Comparison of ENCODE assay signal across 21 cellular contexts in genomic region chr1:34842952-34843371, GRCh38. TPM values are rescaled to one million over a fixed set of nuclear protein-coding genes. Genes with fewer than 3 reads are reported as not detected.
DNase-seq lines count a peak whose midpoint lies in the region; ATAC-seq and TF ChIP-seq lines count a peak whose summit lies in the region.
"Had no signal": no experiment of that assay in that cellular context is flagged by ENCODE, and none has a peak within 500 bp of the region (broad histone marks: within the 10 kb centered on the region; RNA-seq: fewer than 3 reads in every experiment).

No MANE protein-coding gene starts in this region.

- H3K9me3 Mint-ChIP-seq in mesothelial cell of epicardium: no peaks in the 10 kb centered on the region
- H3K9me3 Mint-ChIP-seq: CD14-positive monocyte had no signal

- H3K27ac ChIP-seq in cardiac muscle cell (peak overlapping the region; percentile 67), upper lobe of left lung (peak overlapping the region; percentile 64 to 88 (median 72))
- H3K27ac ChIP-seq: A549, colonic mucosa, Peyer's patch, tibial nerve had no signal

- H3K27me3 Mint-ChIP-seq in mesothelial cell of epicardium (ENCODE audit: low read depth): no peaks in the 10 kb centered on the region

- no peaks in the 10 kb centered on the region for H3K36me3 Mint-ChIP-seq in mesothelial cell of epicardium

- ATAC-seq in Right ventricle myocardium superior (ENCODE audit: poor library complexity): no peak
- no peak for ATAC-seq in upper lobe of left lung (ENCODE audit: low FRiP score in 2 of 2)
- ATAC-seq in HG02759 (IDR thresholded peaks at IDR 0.05; ENCODE audit: unreplicated experiment): no peak
- ATAC-seq: A549 had no signal

- DNase-seq in cardiac muscle cell (ENCODE audit: low read depth in 1 of 2, low spot score in 1 of 2) (no peak), Right ventricle myocardium superior (no peak), fibroblast of pulmonary artery (ENCODE audit: low read depth) (peak; percentile 39), lung microvascular endothelial cell (ENCODE audit: low read depth in 2 of 2) (peak; percentile 60 to 90), upper lobe of left lung (peak in 1 of 2 donors; percentile 20), mesothelial cell of epicardium (ENCODE audit: low spot score in 2 of 2, unreplicated experiment in 2 of 2) (no peak), GOT3 (lab: John Stamatoyannopoulos, UW) (no peak)
- DNase-seq: aorta; colonic mucosa; DMS79; esophagus squamous epithelium; NCI-H2081 treated with DMSO at 0.1 percent for 48 hours; NCI-H774; Peyer's patch; stimulated activated CD4-positive, alpha-beta T cell treated with anti-CD3 and anti-CD28 coated beads, Interleukin-4, amount 100 ng/mL, for 24 hours had no signal

- 46 to 55% methylated on average over 4 of the region's 4 CpGs for WGBS in upper lobe of left lung, 2 donors

- no peak overlapping the region for H3K27ac Mint-ChIP-seq in mesothelial cell of epicardium

- no peaks in the 10 kb centered on the region for H3K27me3 ChIP-seq in cardiac muscle cell
- no peaks in the 10 kb centered on the region for H3K27me3 ChIP-seq in upper lobe of left lung
- H3K27me3 ChIP-seq: colonic mucosa, esophagus squamous epithelium, Peyer's patch, tibial nerve had no signal

- TF ChIP-seq EP300 in upper lobe of left lung (IDR thresholded peaks at IDR 0.05): no peak

- H3K9me3 ChIP-seq in cardiac muscle cell (ENCODE audit: low read depth) (no peaks in the 10 kb centered on the region), upper lobe of left lung (no peaks in the 10 kb centered on the region)
- H3K9me3 ChIP-seq: A549, colonic mucosa, esophagus squamous epithelium, Peyer's patch, tibial nerve had no signal

- TF ChIP-seq CTCF in cardiac muscle cell (IDR thresholded peaks at IDR 0.05; ENCODE audit: low read depth, low read length): no peak
- TF ChIP-seq CTCF in fibroblast of pulmonary artery (IDR thresholded peaks at IDR 0.05; ENCODE audit: low read length, missing control alignments): no peak
- no peak for TF ChIP-seq CTCF in upper lobe of left lung (IDR thresholded peaks at IDR 0.05)
- no peak for TF ChIP-seq CTCF in mesothelial cell of epicardium (IDR thresholded peaks at IDR 0.05; ENCODE audit: unreplicated experiment)

- H3K4me3 ChIP-seq in cardiac muscle cell: no peak overlapping the region
- H3K4me3 ChIP-seq in fibroblast of pulmonary artery (replicated peaks; ENCODE audit: low read depth, low read length): no peak overlapping the region
- no peak overlapping the region for H3K4me3 ChIP-seq in upper lobe of left lung
- H3K4me3 ChIP-seq: A549, colonic mucosa, esophagus squamous epithelium, Peyer's patch, tibial nerve had no signal

- no peak for TF ChIP-seq POLR2A in upper lobe of left lung (IDR thresholded peaks at IDR 0.05)

- H3K4me1 ChIP-seq in cardiac muscle cell (ENCODE audit: low read depth) (peaks cover 24% of the 10 kb centered on the region), upper lobe of left lung (peaks cover 32 to 49% (median 37%) of the 10 kb centered on the region in 4 donors)
- H3K4me1 ChIP-seq: A549, colonic mucosa, Peyer's patch had no signal

- H3K4me1 Mint-ChIP-seq in mesothelial cell of epicardium: peaks cover 15% of the 10 kb centered on the region

- H3K4me3 Mint-ChIP-seq in mesothelial cell of epicardium: no peak overlapping the region
- H3K4me3 Mint-ChIP-seq: CD14-positive monocyte had no signal

- intact Hi-C loops in Right ventricle myocardium superior (cut with DNase I): no loop called here

- H3K36me3 ChIP-seq in cardiac muscle cell: no peaks in the 10 kb centered on the region
- H3K36me3 ChIP-seq in upper lobe of left lung: peaks cover 0 to 7% (median 3%) of the 10 kb centered on the region in 4 donors
- H3K36me3 ChIP-seq: colonic mucosa had no signal

RNA-seq across cellular contexts. Expression of gene SMIM12, which starts 16.6 kb away (rescaled TPM):
- total RNA-seq in cardiac muscle cell: 15.4 and 18.1 TPM in 2 replicates
- 57.2 and 61.2 TPM in 2 replicates for polyA plus RNA-seq in cardiac muscle cell
- total RNA-seq in Right ventricle myocardium superior: 35.9 TPM
- total RNA-seq in lung microvascular endothelial cell: 34.4 and 40.3 TPM in 2 replicates
- 10 to 100 TPM in 5 of 6 donors, 1 to 10 TPM in 1; 6.3 to 46.6 (median 30.9) TPM for total RNA-seq in upper lobe of left lung
- 24.3 to 27.4 TPM (median 24.6 TPM) in 3 replicates for total RNA-seq in mesothelial cell of epicardium

RNA-seq across cellular contexts. Expression of gene GJA4, which starts 50.2 kb away (rescaled TPM):
- total RNA-seq in cardiac muscle cell (0.07 and 0.42 TPM in 2 replicates), Right ventricle myocardium superior (20.9 TPM), lung microvascular endothelial cell (47.2 and 60.8 TPM in 2 replicates), upper lobe of left lung (10 to 100 TPM in 4 of 6 donors, 1 to 10 TPM in 2; 5.2 to 41.1 (median 19.2) TPM), mesothelial cell of epicardium (not detected in 3 replicates)
- polyA plus RNA-seq in cardiac muscle cell: 0.86 TPM in 1 of 2 replicates, not detected in the other
- total RNA-seq: M059J had no signal
- polyA plus RNA-seq: A549, CD14-positive monocyte, neural cell had no signal

Comparison
In these comparisons a context has a peak if more than half of its experiments do, and no peak if none do; other contexts are left out.
1. DNase-seq: peak in fibroblast of pulmonary artery (single experiment) and lung microvascular endothelial cell (2 of 2); none in cardiac muscle cell (0 of 2), Right ventricle myocardium superior (single experiment), mesothelial cell of epicardium (0 of 2) and GOT3 (single experiment).